13 cellular contexts compared by ENCODE assay signal in the genomic region with DNA sequence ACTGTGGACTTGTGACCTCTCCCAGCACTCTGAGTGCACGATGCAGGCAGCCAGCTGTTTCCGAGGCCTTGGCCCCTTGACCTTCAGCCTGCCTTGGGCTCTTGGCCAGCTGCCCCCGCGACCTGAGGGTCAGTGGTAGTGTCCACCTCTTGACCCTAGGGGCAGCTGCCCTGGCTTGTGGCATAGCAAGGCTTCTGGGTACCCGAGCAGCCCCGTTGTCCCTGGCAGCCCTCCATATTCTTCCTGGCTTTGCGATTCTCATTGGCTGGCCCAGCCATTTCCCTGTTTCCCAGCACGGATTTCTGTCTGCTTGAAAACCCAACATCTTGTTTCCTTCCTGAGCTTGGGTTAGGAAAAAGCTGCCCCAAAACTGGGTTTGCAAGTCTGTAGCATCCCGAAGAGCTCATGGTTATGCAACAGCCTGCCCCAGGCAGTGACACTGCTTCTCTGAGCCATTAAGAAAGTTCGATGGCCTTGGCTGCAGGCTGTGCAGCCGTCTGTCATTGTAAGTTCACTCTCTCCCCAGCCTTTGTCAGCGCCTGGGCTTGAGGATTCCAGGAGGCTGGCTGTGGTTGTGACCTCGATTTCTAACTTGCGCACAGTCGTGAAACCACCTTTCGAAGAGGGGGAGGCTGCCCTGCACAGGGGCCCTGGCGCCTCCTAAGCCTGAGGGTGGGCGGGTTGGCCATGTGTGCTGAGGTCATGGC. TPM values are rescaled to one million over a fixed set of nuclear protein-coding genes. Genes with fewer than 3 reads are reported as not detected.
A peak's percentile ranks its signal among the peaks of the same experiment; 100 is the strongest.
DNase-seq lines count a peak whose midpoint lies in the region; ATAC-seq and TF ChIP-seq lines count a peak whose summit lies in the region.
"Had no signal": no experiment of that assay in that cellular context is flagged by ENCODE, and none has a peak within 500 bp of the region (broad histone marks: within the 10 kb centered on the region; RNA-seq: fewer than 3 reads in every experiment).

No MANE protein-coding gene starts in this region.

- H3K4me3 Mint-ChIP-seq in MCF 10A (ENCODE audit: unreplicated experiment) (no peak overlapping the region), osteocyte (ENCODE audit: unreplicated experiment) (no peak overlapping the region)
- H3K4me3 Mint-ChIP-seq: activated T-cell treated with anti-CD3 and anti-CD28 coated beads, Interleukin-2, amount 50 U/mL, for 24 hours had no signal

- H3K9me3 ChIP-seq in mammary epithelial cell (replicated peaks; ENCODE audit: insufficient read depth, low read length) (no peaks in the 10 kb centered on the region), vagina (no peaks in the 10 kb centered on the region)

- no TSS peak for BruUV-seq in MCF 10A (replicated peaks; lab: Mats Ljungman, UMichigan)
- BruUV-seq in mammary epithelial cell (replicated peaks; lab: Mats Ljungman, UMichigan), result no TSS peak

- H3K9me3 Mint-ChIP-seq in MCF 10A (ENCODE audit: unreplicated experiment) (no peaks in the 10 kb centered on the region), osteocyte (ENCODE audit: unreplicated experiment) (no peaks in the 10 kb centered on the region)
- H3K9me3 Mint-ChIP-seq: activated T-cell treated with anti-CD3 and anti-CD28 coated beads, Interleukin-2, amount 50 U/mL, for 24 hours had no signal

- H3K4me3 ChIP-seq in mammary epithelial cell (replicated peaks in 1 of 3; ENCODE audit: insufficient read depth in 1 of 3, low read depth in 2 of 3, low read length in 3 of 3), result no peak overlapping the region
- no peak overlapping the region for H3K4me3 ChIP-seq in vagina

- H3K4me1 ChIP-seq in mammary epithelial cell (ENCODE audit: insufficient read depth, low read length) (peaks cover 33% of the 10 kb centered on the region), vagina (peaks cover 68% of the 10 kb centered on the region)

- no peaks in the 10 kb centered on the region for H4K20me1 ChIP-seq in mammary epithelial cell (ENCODE audit: insufficient read depth, low read length)

- in situ Hi-C loops in mammary epithelial cell (cut with MboI; ENCODE audit: low sequenced_read_pairs in 2 of 2), result loop anchor here (5.0 to 10.0 kb wide), 3 partner anchors 99 to 287 kb away; no protein-coding TSS in a partner anchor

- peak; percentile 33 for DNase-seq in MCF 10A (ENCODE audit: unreplicated experiment)
- DNase-seq in mammary epithelial cell, result no peak
- DNase-seq in Right ventricle myocardium superior, result no peak
- DNase-seq in osteocyte (ENCODE audit: extremely low spot score, unreplicated experiment), result no peak
- no peak for DNase-seq in vagina (ENCODE audit: extremely low spot score in 2 of 2)
- no peak for DNase-seq in NCI-H1092 treated with DMSO at 0.1 percent for 48 hours (lab: John Stamatoyannopoulos, UW)
- no peak for DNase-seq in kidney tubule cell (ENCODE audit: low spot score)
- DNase-seq: activated T-cell treated with anti-CD3 and anti-CD28 coated beads, Interleukin-2, amount 50 U/mL, for 24 hours; cerebellar nuclear complex; GF-D8; hippocampal formation; NCI-H1417 had no signal

- no peak overlapping the region for H3K9ac ChIP-seq in mammary epithelial cell (ENCODE audit: insufficient read depth, low read length)

- peak overlapping the region; percentile 99 for H3K27ac Mint-ChIP-seq in MCF 10A (ENCODE audit: low read depth, unreplicated experiment)
- peak overlapping the region; percentile 75 for H3K27ac Mint-ChIP-seq in osteocyte (ENCODE audit: unreplicated experiment)
- H3K27ac Mint-ChIP-seq: activated T-cell treated with anti-CD3 and anti-CD28 coated beads, Interleukin-2, amount 50 U/mL, for 24 hours had no signal

- 83% methylated on average over 13 of the region's 18 CpGs for WGBS in mammary epithelial cell (ENCODE audit: low coverage, missing lambda C conversion rate)

- CTCF ChIA-PET in MCF 10A (lab: Yijun Ruan, JAX) (interaction anchor here (0.8 to 4.2 kb wide), 9 partner anchors 15 to 279 kb away, joined by 3 to 142 read pairs (median 4); no protein-coding TSS in a partner anchor), mammary epithelial cell (lab: Charles Lee; ENCODE audit: low non-redundant PET) (no interaction called here)

- H3K27me3 ChIP-seq in mammary epithelial cell (ENCODE audit: insufficient read depth, low read length), result no peaks in the 10 kb centered on the region
- H3K27me3 ChIP-seq in vagina, result no peaks in the 10 kb centered on the region

- POLR2A ChIA-PET in MCF 10A (lab: Yijun Ruan, JAX), result interaction anchor here (0.7 to 4.3 kb wide), 9 partner anchors 14 to 111 kb away, joined by 3 to 28 read pairs (median 15); a partner anchor contains a TSS

- H3K36me3 ChIP-seq in mammary epithelial cell (ENCODE audit: insufficient read depth, low read length) (peaks cover 7% of the 10 kb centered on the region), vagina (peaks cover 0 to 16% of the 10 kb centered on the region in 2 donors)

- H3K27ac ChIP-seq in mammary epithelial cell (ENCODE audit: insufficient read depth, low read depth, low read length) (no peak overlapping the region), vagina (peak overlapping the region; percentile 93)

- H3K36me3 Mint-ChIP-seq in MCF 10A (ENCODE audit: insufficient read depth, unreplicated experiment) (peaks cover 24% of the 10 kb centered on the region), osteocyte (ENCODE audit: unreplicated experiment) (peaks cover 25% of the 10 kb centered on the region)

- no peak for TF ChIP-seq POLR2A in vagina (IDR thresholded peaks at IDR 0.05)

- no peak overlapping the region for H3K4me2 ChIP-seq in mammary epithelial cell (ENCODE audit: insufficient read depth, low read depth, low read length)

- dilution Hi-C loops in mammary epithelial cell (cut with HindIII; ENCODE audit: low sequenced_read_pairs), result loop anchor here (5.0 kb wide), 2 partner anchors 119 to 279 kb away; no protein-coding TSS in a partner anchor

- intact Hi-C loops in MCF 10A (cut with micrococcal nuclease) (loop anchor here (2.0 to 5.0 kb wide), 2 partner anchors 49 to 449 kb away; a partner anchor contains a TSS), mammary epithelial cell (cut with micrococcal nuclease) (loop anchor here (1.0 to 2.0 kb wide), 2 partner anchors 34 to 449 kb away; no protein-coding TSS in a partner anchor), Right ventricle myocardium superior (cut with DNase I) (loop anchor here (2.0 to 5.0 kb wide), 2 partner anchors 111 to 284 kb away; no protein-coding TSS in a partner anchor), vagina (cut with DNase I) (loop anchor here (5.0 kb wide), 2 partner anchors 44 to 279 kb away; no protein-coding TSS in a partner anchor)

- H3K27me3 Mint-ChIP-seq in MCF 10A (ENCODE audit: insufficient read depth, unreplicated experiment) (no peaks in the 10 kb centered on the region), osteocyte (ENCODE audit: unreplicated experiment) (no peaks in the 10 kb centered on the region)

- ATAC-seq in Right ventricle myocardium superior (ENCODE audit: poor library complexity) (peak; percentile 38), HG02623 (IDR thresholded peaks at IDR 0.05; ENCODE audit: unreplicated experiment) (no peak)

- no peaks in the 10 kb centered on the region for H3K79me2 ChIP-seq in mammary epithelial cell (ENCODE audit: insufficient read depth, low read length)

- TF ChIP-seq CTCF in MCF 10A (IDR thresholded peaks at IDR 0.05; ENCODE audit: unreplicated experiment) (no peak), mammary epithelial cell (conservative IDR thresholded peaks at IDR 0.05 in 1 of 2, IDR thresholded peaks at IDR 0.05 in 1 of 2; ENCODE audit: extremely low read depth in 1 of 2, insufficient read depth in 1 of 2, low read depth in 1 of 2, low read length in 2 of 2) (no peak), osteocyte (IDR thresholded peaks at IDR 0.05) (no peak), vagina (IDR thresholded peaks at IDR 0.05) (no peak)

- no peak overlapping the region for H2AFZ ChIP-seq in mammary epithelial cell (ENCODE audit: low read depth, low read length)

- H3K4me1 Mint-ChIP-seq in MCF 10A (ENCODE audit: insufficient read depth, unreplicated experiment), result peaks cover 37% of the 10 kb centered on the region
- peaks cover 51% of the 10 kb centered on the region for H3K4me1 Mint-ChIP-seq in osteocyte (ENCODE audit: unreplicated experiment)

RNA-seq across cellular contexts. Expression of a gene that starts 48.8 kb away (rescaled TPM):
- 69.0 and 110 TPM in 2 replicates for total RNA-seq in MCF 10A (2022)
- total RNA-seq in mammary epithelial cell, result 100 to 1,000 TPM; 130 to 173 TPM
- 66.8 TPM for polyA plus RNA-seq in mammary epithelial cell
- 49.2 TPM for polyA minus RNA-seq in mammary epithelial cell
- total RNA-seq in Right ventricle myocardium superior, result 89.5 TPM
- 211 and 240 TPM in 2 replicates for total RNA-seq in osteocyte
- total RNA-seq in vagina, result 1,019 TPM
